8 cellular contexts compared by ENCODE assay signal in the genomic region with DNA sequence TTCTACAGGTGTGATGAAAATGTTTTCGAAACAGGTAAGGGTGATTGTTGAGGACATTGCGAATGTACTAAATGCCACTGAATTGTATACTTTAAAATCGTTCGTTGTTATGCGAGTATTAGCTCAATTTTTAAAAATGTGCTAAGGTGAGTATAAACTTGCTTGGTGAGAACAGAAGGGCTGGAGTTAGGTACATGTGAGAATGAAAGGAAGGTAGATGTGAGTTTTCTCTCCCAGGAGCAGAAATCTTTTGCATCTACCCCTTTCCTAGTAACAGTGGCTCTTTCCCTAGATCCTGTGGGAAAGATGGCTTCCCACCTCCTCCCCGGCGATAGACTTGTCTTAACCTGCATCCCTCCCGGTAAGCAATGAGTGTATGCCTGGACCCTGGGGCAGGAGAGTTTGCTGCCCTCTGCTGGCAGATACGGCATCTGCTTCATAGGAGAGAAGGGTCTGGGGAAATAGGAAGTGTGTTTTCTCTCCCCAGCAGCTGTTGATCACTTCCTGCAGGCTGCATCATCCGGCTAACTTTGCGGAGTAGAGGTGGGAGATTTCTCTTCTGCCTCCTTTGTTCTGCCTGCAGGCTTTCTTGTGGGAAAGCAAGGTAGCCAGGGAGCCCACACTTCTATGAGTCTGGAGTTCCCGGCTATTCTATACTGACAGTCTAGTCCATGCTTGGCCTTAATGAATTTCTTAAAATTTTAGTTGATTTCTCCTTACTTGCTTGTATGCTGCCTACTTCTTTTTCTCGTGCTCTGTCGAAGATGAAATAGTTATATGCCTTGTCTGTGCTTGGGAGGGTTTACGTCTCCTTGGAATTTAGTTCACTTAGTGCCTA.
A peak's percentile ranks its signal among the peaks of the same experiment; 100 is the strongest.
DNase-seq lines count a peak whose midpoint lies in the region; ATAC-seq, FAIRE-seq and TF ChIP-seq lines count a peak whose summit lies in the region.

No MANE protein-coding gene starts in this region.

- H3K27me3 Mint-ChIP-seq in CD4-positive, alpha-beta memory T cell: no peaks in the 10 kb centered on the region
- H3K27me3 Mint-ChIP-seq in endothelial cell (ENCODE audit: unreplicated experiment): peaks cover 5% of the 10 kb centered on the region
- H3K27me3 Mint-ChIP-seq in naive thymus-derived CD8-positive, alpha-beta T cell: peaks cover 0 to 3% (median 0%) of the 10 kb centered on the region in 5 donors

- CTCF ChIA-PET in CD4-positive, alpha-beta memory T cell (lab: Charles Lee; ENCODE audit: partially characterized antibody): interaction anchor here (1.0 to 2.4 kb wide), 2 partner anchors 811 to 814 kb away, joined by 3 to 14 read pairs; no protein-coding TSS in a partner anchor

- no peak overlapping the region for H3K4me3 Mint-ChIP-seq in CD4-positive, alpha-beta memory T cell
- H3K4me3 Mint-ChIP-seq in endothelial cell (ENCODE audit: unreplicated experiment): no peak overlapping the region
- peak overlapping the region in 1 of 10 donors; percentile 2 for H3K4me3 Mint-ChIP-seq in naive thymus-derived CD8-positive, alpha-beta T cell

- in situ Hi-C loops in transverse colon (cut with MboI; ENCODE audit: low pct_ligation_motif_present in 1 of 4, low pct_unique_long_range_greater_than_20kb in 1 of 4, low sequenced_read_pairs in 3 of 4): loop anchor here in 3 of 4 donors (10.0 to 25.0 kb wide), 3 partner anchors 361 to 811 kb away; no protein-coding TSS in a partner anchor

- peak; percentile 74 for TF ChIP-seq CTCF in endothelial cell (IDR thresholded peaks at IDR 0.05; ENCODE audit: unreplicated experiment)
- TF ChIP-seq CTCF in transverse colon (IDR thresholded peaks at IDR 0.05): peak; percentile 63 to 69 (median 68)

- no peaks in the 10 kb centered on the region for H3K4me1 ChIP-seq in CD4-positive, alpha-beta memory T cell (ENCODE audit: insufficient read depth, low read length)
- no peaks in the 10 kb centered on the region for H3K4me1 ChIP-seq in transverse colon

- ATAC-seq in HG03139 (IDR thresholded peaks at IDR 0.05; ENCODE audit: unreplicated experiment): peak; percentile 100
- ATAC-seq in naive thymus-derived CD8-positive, alpha-beta T cell: no peak

- no peaks in the 10 kb centered on the region for H3K36me3 Mint-ChIP-seq in CD4-positive, alpha-beta memory T cell
- peaks cover 5% of the 10 kb centered on the region for H3K36me3 Mint-ChIP-seq in endothelial cell (ENCODE audit: low read depth, unreplicated experiment)
- no peaks in the 10 kb centered on the region for H3K36me3 Mint-ChIP-seq in naive thymus-derived CD8-positive, alpha-beta T cell

- no peak overlapping the region for H3K4me3 ChIP-seq in CD4-positive, alpha-beta memory T cell (ENCODE audit: low read length in 2 of 2)
- no peak overlapping the region for H3K4me3 ChIP-seq in transverse colon

- H3K27ac ChIP-seq in CD4-positive, alpha-beta memory T cell (ENCODE audit: low read depth, low read length): no peak overlapping the region
- H3K27ac ChIP-seq in transverse colon: no peak overlapping the region

- TF ChIP-seq EP300 in transverse colon (IDR thresholded peaks at IDR 0.05; ENCODE audit: low read depth): no peak

- intact Hi-C loops in CD4-positive, alpha-beta memory T cell (cut with micrococcal nuclease): loop anchor here (5.0 kb wide), 1 partner anchor 1316 kb away; no protein-coding TSS in a partner anchor
- intact Hi-C loops in transverse colon (cut with DNase I; ENCODE audit: low total_unique reads): no loop called here

- POLR2A ChIA-PET in CD4-positive, alpha-beta memory T cell (lab: Charles Lee; ENCODE audit: partially characterized antibody): no interaction called here
- POLR2A ChIA-PET in naive thymus-derived CD8-positive, alpha-beta T cell (lab: Charles Lee): no interaction called here

- H3K27me3 ChIP-seq in CD4-positive, alpha-beta memory T cell (ENCODE audit: insufficient read depth, low read length): no peaks in the 10 kb centered on the region
- no peaks in the 10 kb centered on the region for H3K27me3 ChIP-seq in transverse colon

- peaks cover 0 to 2% (median 0%) of the 10 kb centered on the region in 8 donors for H3K9me3 Mint-ChIP-seq in CD4-positive, alpha-beta memory T cell
- no peaks in the 10 kb centered on the region for H3K9me3 Mint-ChIP-seq in endothelial cell (ENCODE audit: unreplicated experiment)
- peaks cover 0 to 2% (median 0%) of the 10 kb centered on the region in 9 donors for H3K9me3 Mint-ChIP-seq in naive thymus-derived CD8-positive, alpha-beta T cell

- peak; percentile 25 to 43 (median 29) for DNase-seq in CD4-positive, alpha-beta memory T cell
- DNase-seq in GM19239 (ENCODE audit: insufficient read length, low spot score) (peak; percentile 36), NCI-H526 (lab: John Stamatoyannopoulos, UW) (peak; percentile 59 to 75), endothelial cell (ENCODE audit: low spot score) (peak; percentile 79), transverse colon (peak; percentile 77)
- peak; percentile 13 to 47 for DNase-seq in activated CD4-positive, alpha-beta T cell treated with anti-CD3 and anti-CD28 coated beads, Interleukin-2, amount 50 U/mL, for 24 hours (ENCODE audit: low read depth in 1 of 2, low spot score in 1 of 2)
- DNase-seq in naive thymus-derived CD8-positive, alpha-beta T cell: peak; percentile 1 to 66 (median 22)

- FAIRE-seq in GM19239 (lab: Jason Lieb, UNC): peak; percentile 99

- H3K36me3 ChIP-seq in CD4-positive, alpha-beta memory T cell (ENCODE audit: insufficient read depth, low read length): no peaks in the 10 kb centered on the region
- no peaks in the 10 kb centered on the region for H3K36me3 ChIP-seq in transverse colon

- no peak for TF ChIP-seq POLR2A in transverse colon (IDR thresholded peaks at IDR 0.05)

- no peaks in the 10 kb centered on the region for H3K9me3 ChIP-seq in CD4-positive, alpha-beta memory T cell (ENCODE audit: control insufficient read depth in 1 of 2, low read length in 2 of 2)
- no peaks in the 10 kb centered on the region for H3K9me3 ChIP-seq in transverse colon

- WGBS in transverse colon (ENCODE audit: low coverage in 1 of 2), 2 donors: 65 to 74% methylated on average over 14 to 15 of the region's 15 CpGs

- no peak overlapping the region for H3K27ac Mint-ChIP-seq in CD4-positive, alpha-beta memory T cell
- peak overlapping the region; percentile 84 for H3K27ac Mint-ChIP-seq in endothelial cell (ENCODE audit: unreplicated experiment)
- H3K27ac Mint-ChIP-seq in naive thymus-derived CD8-positive, alpha-beta T cell: no peak overlapping the region

- peaks cover 0 to 8% (median 4%) of the 10 kb centered on the region in 4 donors for H3K4me1 Mint-ChIP-seq in CD4-positive, alpha-beta memory T cell
- peaks cover 9% of the 10 kb centered on the region for H3K4me1 Mint-ChIP-seq in endothelial cell (ENCODE audit: unreplicated experiment)
- no peaks in the 10 kb centered on the region for H3K4me1 Mint-ChIP-seq in naive thymus-derived CD8-positive, alpha-beta T cell

Comparison
In these comparisons a context has a peak if more than half of its experiments do, and no peak if none do; other contexts are left out.
1. DNase-seq: peak in every context shown above with its lines; median percentile 79 in endothelial cell; 77 in transverse colon; 67 in NCI-H526; 36 in GM19239; 30 in activated CD4-positive, alpha-beta T cell treated with anti-CD3 and anti-CD28 coated beads, Interleukin-2, amount 50 U/mL, for 24 hours; 29 in CD4-positive, alpha-beta memory T cell; 22 in naive thymus-derived CD8-positive, alpha-beta T cell.